In genomic region chr11:60906132-60906972, GRCh38 we compare ENCODE assay signal across 8 cellular contexts. TPM values are rescaled to one million over a fixed set of nuclear protein-coding genes. Genes with fewer than 3 reads are reported as not detected.
DNase-seq lines count a peak whose midpoint lies in the region; ATAC-seq lines count a peak whose summit lies in the region.

Gene PRPF19 (minus strand): TSS chr11:60906585. CDS start chr11:60906382, 203 bp downstream.

- H3K4me3 Mint-ChIP-seq in IgD-negative memory B cell: peak within 1 kb of the TSS; percentile 93 to 97 (median 94)

- H3K27ac ChIP-seq in epithelial cell of prostate (peak within 1 kb of the TSS; percentile 90), mucosa of rectum (ENCODE audit: low read depth in 2 of 2, low read length in 2 of 2) (peak within 1 kb of the TSS; percentile 89 to 91)

- H3K36me3 Mint-ChIP-seq in IgD-negative memory B cell: no peaks in the 10 kb centered on the region

- peaks cover 12 to 21% of the 10 kb centered on the region in 2 donors for H3K4me1 ChIP-seq in mucosa of rectum (ENCODE audit: control insufficient read depth in 2 of 2, insufficient read depth in 2 of 2, low read length in 2 of 2)

- H3K27me3 ChIP-seq in mucosa of rectum (ENCODE audit: control insufficient read depth in 2 of 2, insufficient read depth in 2 of 2, low read length in 2 of 2): no peaks in the 10 kb centered on the region

- peaks cover 20 to 23% of the 10 kb centered on the region in 2 donors for H3K36me3 ChIP-seq in mucosa of rectum (ENCODE audit: control insufficient read depth in 2 of 2, insufficient read depth in 2 of 2, low read length in 2 of 2)

- peaks cover 2% of the 10 kb centered on the region for H3K27me3 Mint-ChIP-seq in IgD-negative memory B cell

- peak within 1 kb of the TSS; percentile 96 to 99 (median 97) for H3K27ac Mint-ChIP-seq in IgD-negative memory B cell

- peak within 1 kb of the TSS; percentile 75 to 95 for H3K4me3 ChIP-seq in mucosa of rectum (ENCODE audit: low read length in 2 of 2)

- DNase-seq in DMS 273 (lab: John Stamatoyannopoulos, UW; ENCODE audit: unreplicated experiment): peak; percentile 98
- DNase-seq in OCI-M2 (lab: John Stamatoyannopoulos, UW; ENCODE audit: unreplicated experiment): peak; percentile 84
- peak; percentile 97 for DNase-seq in activated T-cell treated with anti-CD3 and anti-CD28 coated beads for 4 hours
- DNase-seq in epithelial cell of prostate (ENCODE audit: low read depth, low spot score): peak; percentile 65
- DNase-seq in stimulated activated CD8-positive, alpha-beta memory T cell treated with anti-CD3 and anti-CD28 coated beads, Interleukin-4, amount 100 ng/mL, for 48 hours: peak; percentile 100

- peak within 1 kb of the TSS; percentile 86 to 90 for H3K9ac ChIP-seq in mucosa of rectum (ENCODE audit: low read depth in 1 of 2, low read length in 2 of 2)

- H3K4me1 Mint-ChIP-seq in IgD-negative memory B cell: peaks cover 42 to 55% (median 55%) of the 10 kb centered on the region in 3 donors

- no peaks in the 10 kb centered on the region for H3K9me3 ChIP-seq in mucosa of rectum (ENCODE audit: control insufficient read depth in 2 of 2, low read length in 2 of 2)

- peak; percentile 74 for ATAC-seq in GM21529 (IDR thresholded peaks at IDR 0.05; ENCODE audit: unreplicated experiment)

- H3K9me3 Mint-ChIP-seq in IgD-negative memory B cell: peaks cover 0 to 4% (median 0%) of the 10 kb centered on the region in 3 donors

RNA-seq across cellular contexts. Expression of gene PRPF19, which starts in this region (rescaled TPM):
- 18.5 TPM for polyA plus RNA-seq in IgD-negative memory B cell

Comparison
In these comparisons a context has a peak if more than half of its experiments do, and no peak if none do; other contexts are left out.
1. Peak in every context shown above with its lines: DNase-seq, ATAC-seq, H3K4me3 ChIP-seq and H3K27ac ChIP-seq.